Comparison of ENCODE assay signal across 2 cellular contexts in the genomic region with DNA sequence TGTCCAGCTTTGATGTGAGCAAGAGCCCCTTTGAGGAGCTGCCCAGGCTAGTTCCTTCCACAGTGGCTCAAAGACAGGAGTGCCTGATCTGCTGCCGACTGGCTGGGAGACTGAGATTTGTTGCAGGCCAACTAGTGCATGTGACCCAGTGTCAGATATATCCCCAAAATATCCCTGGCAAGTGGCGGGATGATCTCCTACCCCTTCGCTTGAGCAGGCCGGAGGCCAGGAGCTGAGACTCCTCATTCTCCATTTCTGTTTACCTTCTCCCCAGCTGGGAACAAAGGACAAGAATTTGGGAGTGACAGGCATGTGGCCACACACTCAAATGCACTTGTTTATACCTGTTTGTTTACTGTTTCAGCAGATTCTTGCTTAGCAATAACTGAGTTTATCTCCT.
TF ChIP-seq lines count a peak whose summit lies in the region.

No MANE protein-coding gene starts in this region.

TF ChIP-seq in SK-N-SH, 30 proteins besides CTCF, POLR2A, EP300 and RAD21:
- TF ChIP-seq YY1 (IDR thresholded peaks at IDR 0.05; ENCODE audit: low read depth) = no peak
- TF ChIP-seq GABPA (IDR thresholded peaks at IDR 0.05; ENCODE audit: low read depth) = no peak
- TF ChIP-seq RFX5 (IDR thresholded peaks at IDR 0.05; ENCODE audit: low read length) = no peak
- no peak for TF ChIP-seq ELF1 (IDR thresholded peaks at IDR 0.05)
- TF ChIP-seq TAF1 (IDR thresholded peaks at IDR 0.05; ENCODE audit: borderline replicate concordance, low read depth, low read length) = no peak
- TF ChIP-seq, protein P1, sequence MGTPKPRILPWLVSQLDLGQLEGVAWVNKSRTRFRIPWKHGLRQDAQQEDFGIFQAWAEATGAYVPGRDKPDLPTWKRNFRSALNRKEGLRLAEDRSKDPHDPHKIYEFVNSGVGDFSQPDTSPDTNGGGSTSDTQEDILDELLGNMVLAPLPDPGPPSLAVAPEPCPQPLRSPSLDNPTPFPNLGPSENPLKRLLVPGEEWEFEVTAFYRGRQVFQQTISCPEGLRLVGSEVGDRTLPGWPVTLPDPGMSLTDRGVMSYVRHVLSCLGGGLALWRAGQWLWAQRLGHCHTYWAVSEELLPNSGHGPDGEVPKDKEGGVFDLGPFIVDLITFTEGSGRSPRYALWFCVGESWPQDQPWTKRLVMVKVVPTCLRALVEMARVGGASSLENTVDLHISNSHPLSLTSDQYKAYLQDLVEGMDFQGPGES (IDR thresholded peaks at IDR 0.05; ENCODE audit: low read depth, low read length) = no peak
- TF ChIP-seq JUND (IDR thresholded peaks at IDR 0.05) = no peak
- TF ChIP-seq RXRA (IDR thresholded peaks at IDR 0.05; ENCODE audit: borderline replicate concordance, low read depth) = no peak
- no peak for TF ChIP-seq POLR2AphosphoS5 (IDR thresholded peaks at IDR 0.05; ENCODE audit: low read depth, low read length)
- TF ChIP-seq, protein P2, sequence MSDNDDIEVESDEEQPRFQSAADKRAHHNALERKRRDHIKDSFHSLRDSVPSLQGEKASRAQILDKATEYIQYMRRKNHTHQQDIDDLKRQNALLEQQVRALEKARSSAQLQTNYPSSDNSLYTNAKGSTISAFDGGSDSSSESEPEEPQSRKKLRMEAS (IDR thresholded peaks at IDR 0.05; ENCODE audit: low read depth) = no peak

TF ChIP-seq in SK-N-SH treated with all-trans-retinoic acid at 6 μM for 48 hours, 23 proteins besides CTCF, POLR2A, EP300 and RAD21:
- TF ChIP-seq RARB (CRISPR knock-in tag; IDR thresholded peaks at IDR 0.05) (no peak), BACH2 (CRISPR knock-in tag; IDR thresholded peaks at IDR 0.05; ENCODE audit: borderline replicate concordance) (no peak), TCF4 (CRISPR knock-in tag; IDR thresholded peaks at IDR 0.05; ENCODE audit: borderline replicate concordance) (no peak), ARNTL (CRISPR knock-in tag; IDR thresholded peaks at IDR 0.05; ENCODE audit: borderline replicate concordance, low read depth) (no peak), SNAI2 (CRISPR knock-in tag; IDR thresholded peaks at IDR 0.05) (no peak), ZNF565 (CRISPR knock-in tag; conservative IDR thresholded peaks at IDR 0.05; ENCODE audit: low read depth) (no peak)
